Comparison of ENCODE assay signal across 27 cellular contexts in the genomic region with DNA sequence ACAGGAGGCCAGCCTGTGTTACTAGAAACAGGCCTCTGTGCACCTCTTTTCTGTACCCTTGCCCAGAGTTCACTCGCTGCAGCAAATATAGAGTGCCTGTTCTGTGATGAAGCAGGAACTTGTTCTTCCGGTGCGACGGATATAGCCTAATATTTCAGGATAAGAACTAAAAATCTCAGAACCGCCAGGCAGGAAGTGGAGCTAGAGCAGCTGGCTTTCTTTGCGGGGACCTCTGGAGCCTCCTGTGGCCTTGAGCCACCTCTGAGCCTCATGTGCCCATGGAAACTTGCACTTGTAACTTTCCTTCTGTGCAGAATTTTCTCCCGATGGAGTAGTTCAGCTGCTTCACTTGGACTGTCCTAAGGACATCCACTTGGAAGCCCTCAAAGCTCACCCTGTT. TPM values are rescaled to one million over a fixed set of nuclear protein-coding genes. Genes with fewer than 3 reads are reported as not detected.
A peak's percentile ranks its signal among the peaks of the same experiment; 100 is the strongest.
DNase-seq lines count a peak whose midpoint lies in the region; ATAC-seq and TF ChIP-seq lines count a peak whose summit lies in the region.
"Had no signal": no experiment of that assay in that cellular context is flagged by ENCODE, and none has a peak within 500 bp of the region (broad histone marks: within the 10 kb centered on the region; RNA-seq: fewer than 3 reads in every experiment).

No MANE protein-coding gene starts in this region.

- no peak overlapping the region for H2BK20ac ChIP-seq in IMR-90 (ENCODE audit: low read depth, low read length)

- no peak overlapping the region for H3K56ac ChIP-seq in IMR-90 (ENCODE audit: extremely low read depth, insufficient read depth, low read length)

- no peak overlapping the region for H2BK15ac ChIP-seq in IMR-90 (ENCODE audit: low read depth, low read length)

- H3K27ac ChIP-seq in IMR-90 (ENCODE audit: insufficient read depth, low read length) (no peak overlapping the region), left ventricle myocardium inferior (replicated peaks) (peak overlapping the region; percentile 66), spleen (peak overlapping the region in 5 of 8 donors; percentile 40 to 73 (median 51))
- H3K27ac ChIP-seq: ascending aorta, GM23248, pancreas, Peyer's patch, SJCRH30 had no signal

- H3K4me3 ChIP-seq in IMR-90 (ENCODE audit: insufficient read depth, low read depth, low read length) (no peak overlapping the region), left ventricle myocardium inferior (no peak overlapping the region), spleen (no peak overlapping the region)
- H3K4me3 ChIP-seq: ascending aorta, gastroesophageal sphincter, GM23248, pancreas, Peyer's patch, SJCRH30 had no signal

- H4K91ac ChIP-seq in IMR-90 (ENCODE audit: insufficient read depth, low read depth, low read length), result no peak overlapping the region

- CTCF ChIA-PET in IMR-90 (lab: Yijun Ruan, JAX), result no interaction called here
- CTCF ChIA-PET in HEK293T (lab: Yijun Ruan, JAX), result no interaction called here

- no peaks in the 10 kb centered on the region for H3K9me1 ChIP-seq in IMR-90 (ENCODE audit: insufficient read depth, low read length)

- H2AK5ac ChIP-seq in IMR-90 (ENCODE audit: low read depth, low read length), result no peak overlapping the region

- intact Hi-C loops in IMR-90 (cut with micrococcal nuclease) (no loop called here), left ventricle myocardium inferior (cut with micrococcal nuclease) (no loop called here), spleen (cut with DNase I; ENCODE audit: low total_unique reads) (no loop called here)

- no peak overlapping the region for H3K4me2 ChIP-seq in IMR-90 (ENCODE audit: low read depth, low read length)

- TF ChIP-seq POLR2A in IMR-90 (IDR thresholded peaks at IDR 0.05; ENCODE audit: low read depth, low read length) (no peak), spleen (IDR thresholded peaks at IDR 0.05) (no peak)

- no TSS peak for BruUV-seq in IMR-90 (replicated peaks; lab: Mats Ljungman, UMichigan)

- H3K9ac ChIP-seq in IMR-90 (ENCODE audit: low read depth, low read length), result no peak overlapping the region
- H3K9ac ChIP-seq: GM23248 had no signal

- ATAC-seq in IMR-90 (ENCODE audit: low read depth) (no peak), GM19467 (IDR thresholded peaks at IDR 0.05; ENCODE audit: unreplicated experiment) (no peak), HG02852 (IDR thresholded peaks at IDR 0.05; ENCODE audit: unreplicated experiment) (no peak)
- ATAC-seq: activated CD8-positive, alpha-beta T cell treated with anti-CD3 and anti-CD28 coated beads for 36 hours; gastroesophageal sphincter; pancreas had no signal

- no peak overlapping the region for H2BK5ac ChIP-seq in IMR-90 (ENCODE audit: low read depth, low read length, poor library complexity, severe bottlenecking)

- no peaks in the 10 kb centered on the region for H3K4me1 ChIP-seq in IMR-90 (ENCODE audit: control insufficient read depth, insufficient read depth, low read length)
- peaks cover 30% of the 10 kb centered on the region for H3K4me1 ChIP-seq in left ventricle myocardium inferior
- H3K4me1 ChIP-seq in spleen, result peaks cover 0 to 58% (median 25%) of the 10 kb centered on the region in 6 donors
- H3K4me1 ChIP-seq: ascending aorta, gastroesophageal sphincter, pancreas, Peyer's patch, SJCRH30 had no signal

- no peaks in the 10 kb centered on the region for H3K79me1 ChIP-seq in IMR-90 (ENCODE audit: low read depth in 1 of 2, low read length in 2 of 2)

- no peak overlapping the region for H3K18ac ChIP-seq in IMR-90 (ENCODE audit: low read depth, low read length)

- H3K4ac ChIP-seq in IMR-90 (ENCODE audit: low read depth, low read length), result no peak overlapping the region

- no peak overlapping the region for H4K8ac ChIP-seq in IMR-90 (ENCODE audit: low read depth in 2 of 2, low read length in 2 of 2)

- H4K5ac ChIP-seq in IMR-90 (ENCODE audit: low read depth, low read length), result no peak overlapping the region

- no peak for TF ChIP-seq RAD21 in IMR-90 (IDR thresholded peaks at IDR 0.05; ENCODE audit: low read length)

- H2BK120ac ChIP-seq in IMR-90 (ENCODE audit: low read depth, low read length), result no peak overlapping the region

- POLR2A ChIA-PET in IMR-90 (lab: Charles Lee; ENCODE audit: unreplicated experiment) (no interaction called here), HEK293T (lab: Yijun Ruan, JAX) (no interaction called here)

- H3K27me3 ChIP-seq in IMR-90 (ENCODE audit: control insufficient read depth, insufficient read depth, low read length) (peaks cover 39% of the 10 kb centered on the region), left ventricle myocardium inferior (ENCODE audit: low read depth) (no peaks in the 10 kb centered on the region), spleen (replicated peaks in 1 of 7) (no peaks in the 10 kb centered on the region)
- H3K27me3 ChIP-seq: ascending aorta, gastroesophageal sphincter, pancreas, Peyer's patch had no signal

- in situ Hi-C loops in IMR-90 (cut with MboI; ENCODE audit: low sequenced_read_pairs), result no loop called here

- H2AK9ac ChIP-seq in IMR-90 (replicated peaks; ENCODE audit: low read depth, low read length, poor library complexity), result no peak overlapping the region

- dilution Hi-C loops in IMR-90 (cut with HindIII; ENCODE audit: low sequenced_read_pairs, unreplicated experiment), result no loop called here

- H3K9me3 ChIP-seq in IMR-90 (ENCODE audit: control insufficient read depth, insufficient read depth, low read length), result no peaks in the 10 kb centered on the region
- no peaks in the 10 kb centered on the region for H3K9me3 ChIP-seq in left ventricle myocardium inferior (replicated peaks)
- no peaks in the 10 kb centered on the region for H3K9me3 ChIP-seq in spleen
- H3K9me3 ChIP-seq: ascending aorta, gastroesophageal sphincter, pancreas, Peyer's patch, SJCRH30 had no signal

- TF ChIP-seq CTCF in IMR-90 (conservative IDR thresholded peaks at IDR 0.05; ENCODE audit: low read depth, low read length), result no peak
- no peak for TF ChIP-seq CTCF in left ventricle myocardium inferior (IDR thresholded peaks at IDR 0.05; ENCODE audit: borderline replicate concordance)
- TF ChIP-seq CTCF in spleen (IDR thresholded peaks at IDR 0.05 in 8 of 11, conservative IDR thresholded peaks at IDR 0.05 in 3 of 11), result no peak

- H4K20me1 ChIP-seq in IMR-90 (ENCODE audit: insufficient read depth, low read length), result no peaks in the 10 kb centered on the region

- DNase-seq in IMR-90 (no peak), UCSD-AML1 (lab: John Stamatoyannopoulos, UW; ENCODE audit: unreplicated experiment) (peak; percentile 53), left ventricle myocardium inferior (no peak), spleen (no peak), HEK293T (ENCODE audit: extremely low spot score) (no peak)
- DNase-seq: activated CD4-positive, alpha-beta T cell treated with anti-CD3 and anti-CD28 coated beads for 1 hour; activated CD8-positive, alpha-beta T cell treated with anti-CD3 and anti-CD28 coated beads for 36 hours; activated effector memory CD4-positive, alpha-beta T cell treated with anti-CD3 and anti-CD28 coated beads, Interleukin-2, amount 50 U/mL, for 16 hours; activated naive CD8-positive, alpha-beta T cell treated with anti-CD3 and anti-CD28 coated beads for 36 hours; CD4-positive, alpha-beta T cell; central memory CD4-positive, alpha-beta T cell; GM23248; islet precursor cell; NCI-H1092 treated with DMSO at 0.1 percent for 48 hours; NCI-H1930; NCI-H524 treated with DMSO at 0.1 percent for 48 hours; nephron progenitor cell; NK-92 treated with Interleukin-12 subunit alpha and Interleukin-12 subunit beta, amount 100 ng/mL, for 24 hours; pancreas; Peyer's patch; retina; SJCRH30; T-cell had no signal

- peak overlapping the region; percentile 67 for H2AFZ ChIP-seq in IMR-90 (replicated peaks; ENCODE audit: low read length, poor library complexity)
- H2AFZ ChIP-seq: GM23248 had no signal

- H3K23ac ChIP-seq in IMR-90 (ENCODE audit: low read depth, low read length), result no peak overlapping the region

- H3K14ac ChIP-seq in IMR-90 (replicated peaks; ENCODE audit: low read depth, low read length), result no peak overlapping the region

- H3K36me3 ChIP-seq in IMR-90 (ENCODE audit: control insufficient read depth, insufficient read depth, low read length), result no peaks in the 10 kb centered on the region
- no peaks in the 10 kb centered on the region for H3K36me3 ChIP-seq in left ventricle myocardium inferior
- H3K36me3 ChIP-seq in spleen, result no peaks in the 10 kb centered on the region
- H3K36me3 ChIP-seq: ascending aorta, gastroesophageal sphincter, pancreas, Peyer's patch, SJCRH30 had no signal

- 40% methylated on average over 1 of the region's 7 CpGs; no CpG with 5 or more reads in 1 of the 2 experiments for WGBS in IMR-90 (ENCODE audit: extremely low coverage in 2 of 2, insufficient read length in 1 of 2), 2 experiments
- 2 to 18% (median 5%) methylated on average over 7 of the region's 7 CpGs for WGBS in spleen, 5 donors

TF ChIP-seq in IMR-90, 13 proteins besides CTCF, POLR2A, EP300 and RAD21 (continues in another document):
- TF ChIP-seq MXI1 (IDR thresholded peaks at IDR 0.05; ENCODE audit: borderline replicate concordance, low read depth, low read length), result no peak
- no peak for TF ChIP-seq CHD1 (IDR thresholded peaks at IDR 0.05; ENCODE audit: low read depth, low read length)
- TF ChIP-seq NFE2L2 (IDR thresholded peaks at IDR 0.05; ENCODE audit: low read depth, low read length), result no peak
- no peak for TF ChIP-seq CEBPB (IDR thresholded peaks at IDR 0.05; ENCODE audit: low read depth, low read length)
- TF ChIP-seq MAFK (IDR thresholded peaks at IDR 0.05; ENCODE audit: low read depth, low read length), result no peak

TF ChIP-seq in HEK293T, 16 proteins besides CTCF, POLR2A, EP300 and RAD21 (continues in another document):
- TF ChIP-seq ARNT (IDR thresholded peaks at IDR 0.05), result no peak
- no peak for TF ChIP-seq NFRKB (IDR thresholded peaks at IDR 0.05)
- no peak for TF ChIP-seq TARDBP (IDR thresholded peaks at IDR 0.05)
- TF ChIP-seq SP1 (IDR thresholded peaks at IDR 0.05), result no peak
- no peak for TF ChIP-seq L3MBTL2 (conservative IDR thresholded peaks at IDR 0.05)
- TF ChIP-seq ZNF384 (IDR thresholded peaks at IDR 0.05), result no peak
- TF ChIP-seq HDGF (IDR thresholded peaks at IDR 0.05; ENCODE audit: borderline replicate concordance), result no peak
- TF ChIP-seq FOXM1 (IDR thresholded peaks at IDR 0.05; ENCODE audit: borderline replicate concordance), result no peak

RNA-seq across cellular contexts. Expression of a gene that starts 44.5 kb away (rescaled TPM):
- total RNA-seq in IMR-90 (2012; rRNA removed) (280 and 354 TPM in 2 replicates), left ventricle myocardium inferior (75.9 TPM), spleen (100 to 1,000 TPM in 3 of 7 donors, 10 to 100 TPM in 4; 71.5 to 181 (median 90.6) TPM)
- polyA plus RNA-seq in IMR-90 (2012; rRNA removed) (88.0 and 99.1 TPM in 2 replicates), spleen (10 to 100 TPM; 29.9 to 52.1 (median 31.1) TPM)
- 26.1 and 32.5 TPM in 2 replicates for polyA plus RNA-seq in IMR-90 (2012; cell fraction: cytosol; rRNA removed)
- 7.1 and 46.0 TPM in 2 replicates for polyA plus RNA-seq in IMR-90 (2012; cell fraction: nucleus; rRNA removed; ENCODE audit: low replicate concordance)

RNA-seq across cellular contexts. Expression of a gene that starts 57.5 kb away (rescaled TPM):
- total RNA-seq in IMR-90 (2012; rRNA removed), result 3.4 and 3.6 TPM in 2 replicates
- polyA plus RNA-seq in IMR-90 (2012; rRNA removed), result 4.2 and 4.8 TPM in 2 replicates
- polyA plus RNA-seq in IMR-90 (2012; cell fraction: cytosol; rRNA removed), result 1.7 and 2.7 TPM in 2 replicates
- polyA plus RNA-seq in IMR-90 (2012; cell fraction: nucleus; rRNA removed; ENCODE audit: low replicate concordance), result 5.8 and 10.9 TPM in 2 replicates
- 12.5 TPM for total RNA-seq in left ventricle myocardium inferior
- total RNA-seq in spleen, result 10 to 100 TPM in 5 of 7 donors, 1 to 10 TPM in 2; 7.7 to 17.5 (median 14.1) TPM
- polyA plus RNA-seq in spleen, result 1 to 10 TPM; 1.7 to 3.5 (median 3.2) TPM
